In genomic region chr6:149054559-149055194, GRCh38 we compare ENCODE assay signal across 8 cellular contexts.
A peak's percentile ranks its signal among the peaks of the same experiment; 100 is the strongest.
DNase-seq lines count a peak whose midpoint lies in the region; ATAC-seq lines count a peak whose summit lies in the region.

No MANE protein-coding gene starts in this region.

- ATAC-seq in GM18508 (IDR thresholded peaks at IDR 0.05; ENCODE audit: insufficient read depth, unreplicated experiment) = peak; percentile 55
- peak; percentile 74 for ATAC-seq in GM21526 (IDR thresholded peaks at IDR 0.05; ENCODE audit: low FRiP score, unreplicated experiment)
- peak; percentile 83 for ATAC-seq in HG03196 (IDR thresholded peaks at IDR 0.05; ENCODE audit: unreplicated experiment)
- ATAC-seq in activated naive CD4-positive, alpha-beta T cell treated with anti-CD3 and anti-CD28 coated beads, Interleukin-2, amount 50 U/mL, for 72 hours = no peak

- peaks cover 0 to 8% of the 10 kb centered on the region in 2 donors for H3K9me3 Mint-ChIP-seq in activated naive CD4-positive, alpha-beta T cell treated with anti-CD3 and anti-CD28 coated beads, Interleukin-2, amount 50 U/mL, for 72 hours

- peak; percentile 64 for DNase-seq in kidney tubule cell (ENCODE audit: low spot score)
- no peak for DNase-seq in NCI-H2196 (lab: John Stamatoyannopoulos, UW; ENCODE audit: unreplicated experiment)
- DNase-seq in GM19238 (ENCODE audit: insufficient read length, low spot score) = no peak
- no peak for DNase-seq in activated naive CD4-positive, alpha-beta T cell treated with anti-CD3 and anti-CD28 coated beads, Interleukin-2, amount 50 U/mL, for 72 hours (ENCODE audit: low spot score in 2 of 2)
- no peak for DNase-seq in GM03348 (ENCODE audit: low spot score)

- H3K27ac Mint-ChIP-seq in activated naive CD4-positive, alpha-beta T cell treated with anti-CD3 and anti-CD28 coated beads, Interleukin-2, amount 50 U/mL, for 72 hours = no peak overlapping the region

- H3K36me3 Mint-ChIP-seq in activated naive CD4-positive, alpha-beta T cell treated with anti-CD3 and anti-CD28 coated beads, Interleukin-2, amount 50 U/mL, for 72 hours = peaks cover 0 to 6% of the 10 kb centered on the region in 2 donors

Comparison
In these comparisons a context has a peak if more than half of its experiments do, and no peak if none do; other contexts are left out.
1. ATAC-seq: peak in GM18508 (single experiment), GM21526 (single experiment) and HG03196 (single experiment); none in activated naive CD4-positive, alpha-beta T cell treated with anti-CD3 and anti-CD28 coated beads, Interleukin-2, amount 50 U/mL, for 72 hours (0 of 2).